Comparison of ENCODE assay signal across 10 cellular contexts in the genomic region with DNA sequence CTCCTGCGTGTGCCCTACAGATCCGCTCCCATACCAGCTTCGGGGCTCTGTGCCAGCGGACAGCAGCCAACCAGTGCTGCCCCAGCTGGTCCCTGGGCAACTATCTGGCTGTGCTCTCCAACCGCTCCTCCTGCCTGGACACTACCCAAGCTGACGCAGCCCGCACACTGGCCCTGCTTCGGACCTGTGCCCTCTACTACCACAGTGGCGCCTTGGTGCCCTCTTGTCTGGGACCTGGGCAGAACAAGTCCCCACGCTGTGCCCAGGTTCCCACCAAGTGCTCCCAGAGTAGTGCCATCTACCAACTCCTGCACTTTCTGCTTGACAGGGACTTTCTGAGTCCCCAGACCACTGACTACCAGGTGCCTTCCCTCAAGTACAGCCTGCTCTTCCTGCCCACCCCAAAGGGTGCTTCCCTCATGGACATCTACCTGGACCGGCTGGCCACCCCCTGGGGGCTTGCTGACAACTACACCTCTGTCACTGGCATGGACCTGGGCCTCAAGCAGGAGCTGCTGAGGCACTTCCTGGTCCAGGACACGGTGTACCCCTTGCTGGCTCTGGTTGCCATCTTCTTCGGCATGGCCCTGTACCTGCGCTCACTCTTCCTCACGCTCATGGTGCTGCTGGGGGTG. TPM values are rescaled to one million over a fixed set of nuclear protein-coding genes. Genes with fewer than 3 reads are reported as not detected.
DNase-seq lines count a peak whose midpoint lies in the region; ATAC-seq and TF ChIP-seq lines count a peak whose summit lies in the region.
"Had no signal": no experiment of that assay in that cellular context is flagged by ENCODE, and none has a peak within 500 bp of the region (broad histone marks: within the 10 kb centered on the region; RNA-seq: fewer than 3 reads in every experiment).

No MANE protein-coding gene starts in this region.

- CTCF ChIA-PET in CD8-positive, alpha-beta memory T cell (lab: Charles Lee), result interaction anchor here (0.6 to 3.6 kb wide), 20 partner anchors 9 to 88 kb away, joined by 3 to 41 read pairs (median 8); partner anchors contain the start of genes CCDC9B, INAFM2, IVD and KNSTRN
- CTCF ChIA-PET in PC-9 (lab: Charles Lee), result interaction anchor here (0.6 to 1.0 kb wide), 7 partner anchors 13 to 259 kb away, joined by 3 to 19 read pairs (median 4); partner anchors contain the start of genes BMF, CCDC9B and INAFM2

- H3K4me1 Mint-ChIP-seq in CD8-positive, alpha-beta memory T cell, result peaks cover 27 to 40% (median 38%) of the 10 kb centered on the region in 3 donors

- POLR2A ChIA-PET in CD8-positive, alpha-beta memory T cell (lab: Charles Lee), result interaction anchor here (0.5 to 1.0 kb wide), 3 partner anchors 15 to 222 kb away, joined by 3 to 9 read pairs (median 5); no protein-coding TSS in a partner anchor
- POLR2A ChIA-PET in PC-9 (lab: Charles Lee; ENCODE audit: unreplicated experiment), result no interaction called here

- WGBS in lower leg skin, 2 donors, result 72 to 79% methylated on average over 12 to 15 of the region's 15 CpGs

- H2AFZ ChIP-seq in PC-9 (no peak overlapping the region), parathyroid adenoma (peak overlapping the region; percentile 74)

- TF ChIP-seq CTCF in PC-9 (conservative IDR thresholded peaks at IDR 0.05) (no peak), parathyroid adenoma (IDR thresholded peaks at IDR 0.05) (no peak), lower leg skin (IDR thresholded peaks at IDR 0.05) (no peak)

- no TSS peak for BruUV-seq in PC-9 (replicated peaks; lab: Mats Ljungman, UMichigan)

- H3K9ac ChIP-seq in parathyroid adenoma, result no peak overlapping the region

- no peaks in the 10 kb centered on the region for H3F3A ChIP-seq in PC-9 (ENCODE audit: insufficient read depth, low read depth)

- in situ Hi-C loops in KBM-7 (cut with MboI; ENCODE audit: low pct_unique_long_range_greater_than_20kb, low sequenced_read_pairs), result no loop called here

- H3K36me3 Mint-ChIP-seq in CD8-positive, alpha-beta memory T cell, result peaks cover 0 to 5% (median 0%) of the 10 kb centered on the region in 3 donors

- H3K4me3 ChIP-seq in CD8-positive, alpha-beta memory T cell (ENCODE audit: low read length), result peak overlapping the region; percentile 66
- H3K4me3 ChIP-seq in PC-9, result no peak overlapping the region
- H3K4me3 ChIP-seq in parathyroid adenoma (ENCODE audit: low read depth, low read length), result no peak overlapping the region
- H3K4me3 ChIP-seq in lower leg skin (ENCODE audit: low read depth, poor library complexity, severe bottlenecking), result no peak overlapping the region
- H3K4me3 ChIP-seq: cardiac muscle cell had no signal

- H3K27me3 Mint-ChIP-seq in CD8-positive, alpha-beta memory T cell, result peaks cover 0 to 1% of the 10 kb centered on the region in 2 donors

- H3K9me3 ChIP-seq in CD8-positive, alpha-beta memory T cell (ENCODE audit: low read length), result no peaks in the 10 kb centered on the region
- H3K9me3 ChIP-seq in PC-9 (ENCODE audit: insufficient read depth, low read depth) (no peaks in the 10 kb centered on the region), parathyroid adenoma (ENCODE audit: control insufficient read depth, low read length) (no peaks in the 10 kb centered on the region)

- intact Hi-C loops in PC-9 (cut with micrococcal nuclease; ENCODE audit: unreplicated experiment), result no loop called here
- intact Hi-C loops in lower leg skin (cut with DNase I; ENCODE audit: low total_unique reads), result loop anchor here (10.0 kb wide), 1 partner anchor 82 kb away; the partner anchor contains the start of gene ANKRD63

- H3K9me3 Mint-ChIP-seq in CD8-positive, alpha-beta memory T cell, result no peaks in the 10 kb centered on the region

- no peaks in the 10 kb centered on the region for H3K27me3 ChIP-seq in CD8-positive, alpha-beta memory T cell (ENCODE audit: insufficient read depth, low read length, poor library complexity, severe bottlenecking)
- H3K27me3 ChIP-seq in PC-9 (ENCODE audit: insufficient read depth, low read depth) (no peaks in the 10 kb centered on the region), parathyroid adenoma (ENCODE audit: control insufficient read depth, insufficient read depth, low read length) (no peaks in the 10 kb centered on the region)

- DNase-seq in CD8-positive, alpha-beta memory T cell, result no peak
- no peak for DNase-seq in PC-9
- peak; percentile 79 for DNase-seq in globus pallidus (ENCODE audit: low spot score)
- DNase-seq in KBM-7, result no peak
- DNase-seq in lower leg skin (ENCODE audit: low spot score in 2 of 2), result no peak

- no peak overlapping the region for H3K27ac ChIP-seq in CD8-positive, alpha-beta memory T cell (ENCODE audit: low read depth, low read length)
- no peak overlapping the region for H3K27ac ChIP-seq in PC-9
- peak overlapping the region; percentile 82 for H3K27ac ChIP-seq in parathyroid adenoma
- H3K27ac ChIP-seq: cardiac muscle cell had no signal

- no peak for TF ChIP-seq POLR2A in lower leg skin (IDR thresholded peaks at IDR 0.05)

- H3K9me2 ChIP-seq in PC-9 (ENCODE audit: insufficient read depth), result no peaks in the 10 kb centered on the region

- H3K79me2 ChIP-seq in PC-9 (ENCODE audit: low read depth) (no peaks in the 10 kb centered on the region), parathyroid adenoma (no peaks in the 10 kb centered on the region)

- H3K4me2 ChIP-seq in PC-9, result peak overlapping the region; percentile 38
- no peak overlapping the region for H3K4me2 ChIP-seq in parathyroid adenoma (ENCODE audit: low read length)

- peak overlapping the region; percentile 73 to 97 (median 84) for H3K27ac Mint-ChIP-seq in CD8-positive, alpha-beta memory T cell

- H3K4me3 Mint-ChIP-seq in CD8-positive, alpha-beta memory T cell, result peak overlapping the region; percentile 77 to 90 (median 82)

- no peaks in the 10 kb centered on the region for H3K36me3 ChIP-seq in CD8-positive, alpha-beta memory T cell (ENCODE audit: insufficient read depth, low read length)
- H3K36me3 ChIP-seq in PC-9 (ENCODE audit: low read depth), result no peaks in the 10 kb centered on the region
- no peaks in the 10 kb centered on the region for H3K36me3 ChIP-seq in parathyroid adenoma (ENCODE audit: control insufficient read depth, insufficient read depth, low read length)
- H3K36me3 ChIP-seq: cardiac muscle cell had no signal

- no peaks in the 10 kb centered on the region for H4K20me1 ChIP-seq in PC-9 (ENCODE audit: insufficient read depth)

- H3K4me1 ChIP-seq in CD8-positive, alpha-beta memory T cell (ENCODE audit: insufficient read depth, low read length), result peaks cover 29% of the 10 kb centered on the region
- H3K4me1 ChIP-seq in PC-9 (replicated peaks; ENCODE audit: insufficient read depth) (no peaks in the 10 kb centered on the region), parathyroid adenoma (no peaks in the 10 kb centered on the region)

- ATAC-seq in GM18907 (IDR thresholded peaks at IDR 0.05; ENCODE audit: unreplicated experiment) (no peak), HG02870 (IDR thresholded peaks at IDR 0.05; ENCODE audit: unreplicated experiment) (no peak)

RNA-seq across cellular contexts. Expression of gene DISP2, which starts 9.1 kb away (rescaled TPM):
- total RNA-seq in CD8-positive, alpha-beta memory T cell, result 1 to 10 TPM in 1 of 2 experiments, under 1 TPM in 1; 0.18 to 1.1 TPM
- 1.1 TPM for polyA plus RNA-seq in CD8-positive, alpha-beta memory T cell
- total RNA-seq in PC-9 (2021) (0.35 and 0.63 TPM in 2 replicates), lower leg skin (under 1 TPM in 3 of 4 donors, not detected in 1; 0.05 to 0.08 (median 0.06) TPM)

RNA-seq across cellular contexts. Expression of gene KNSTRN, which starts 15.4 kb away (rescaled TPM):
- 10 to 100 TPM; 42.8 to 49.9 TPM for total RNA-seq in CD8-positive, alpha-beta memory T cell
- polyA plus RNA-seq in CD8-positive, alpha-beta memory T cell, result 3.6 TPM
- 85.2 and 95.6 TPM in 2 replicates for total RNA-seq in PC-9 (2021)
- 10 to 100 TPM in 3 of 4 donors, 1 to 10 TPM in 1; 7.6 to 24.8 (median 13.1) TPM for total RNA-seq in lower leg skin

RNA-seq across cellular contexts. Expression of gene PHGR1, which starts 16.3 kb away (rescaled TPM):
- not detected for total RNA-seq in CD8-positive, alpha-beta memory T cell
- polyA plus RNA-seq in CD8-positive, alpha-beta memory T cell, result not detected
- not detected in 2 replicates for total RNA-seq in PC-9 (2021)
- 1 to 10 TPM in 1 of 4 donors, not detected in 3; 3.1 TPM for total RNA-seq in lower leg skin
- total RNA-seq: cardiac muscle cell had no signal
- polyA plus RNA-seq: cardiac muscle cell, neural cell had no signal

RNA-seq across cellular contexts. Expression of gene CCDC9B, which starts 26.4 kb away (rescaled TPM):
- under 1 TPM; 0.39 to 0.47 TPM for total RNA-seq in CD8-positive, alpha-beta memory T cell
- polyA plus RNA-seq in CD8-positive, alpha-beta memory T cell, result 0.08 TPM
- 141 and 168 TPM in 2 replicates for total RNA-seq in PC-9 (2021)
- total RNA-seq in lower leg skin, result 10 to 100 TPM; 17.4 to 28.6 (median 24.7) TPM
- polyA plus RNA-seq: neural cell had no signal

RNA-seq across cellular contexts. Expression of gene IVD, which starts 38.4 kb away (rescaled TPM):
- 10 to 100 TPM; 68.5 to 80.1 TPM for total RNA-seq in CD8-positive, alpha-beta memory T cell
- 56.0 TPM for polyA plus RNA-seq in CD8-positive, alpha-beta memory T cell
- total RNA-seq in PC-9 (2021) (82.5 and 83.7 TPM in 2 replicates), lower leg skin (10 to 100 TPM in 3 of 4 donors, 1 to 10 TPM in 1; 5.9 to 21.1 (median 12.6) TPM)
